Comparison of ENCODE assay signal across 9 cellular contexts in genomic region chr3:132038198-132038825, GRCh38. TPM values are rescaled to one million over a fixed set of nuclear protein-coding genes. Genes with fewer than 3 reads are reported as not detected.
DNase-seq lines count a peak whose midpoint lies in the region; ATAC-seq, FAIRE-seq and TF ChIP-seq lines count a peak whose summit lies in the region.
"Had no signal": no experiment of that assay in that cellular context is flagged by ENCODE, and none has a peak within 500 bp of the region (broad histone marks: within the 10 kb centered on the region; RNA-seq: fewer than 3 reads in every experiment).

No MANE protein-coding gene starts in this region.

- DNase-seq in GM20000 (ENCODE audit: low spot score) (peak; percentile 38), NCI-H748 (lab: John Stamatoyannopoulos, UW; ENCODE audit: unreplicated experiment) (peak; percentile 32), endothelial cell (ENCODE audit: low spot score) (no peak), transverse colon (no peak), SKM-1 treated with dmso at 0.1 percent for 144 hours (lab: John Stamatoyannopoulos, UW; ENCODE audit: unreplicated experiment) (no peak)
- DNase-seq in activated T-cell treated with anti-CD3 and anti-CD28 coated beads, Interleukin-2, amount 50 U/mL, for 48 hours: no peak

- no peak overlapping the region for H3K4me3 ChIP-seq in transverse colon

- FAIRE-seq in A204.1 (lab: Jason Lieb, UNC): peak; percentile 74

- TF ChIP-seq POLR2A in transverse colon (IDR thresholded peaks at IDR 0.05): no peak

- peaks cover 7% of the 10 kb centered on the region for H3K4me1 Mint-ChIP-seq in endothelial cell (ENCODE audit: unreplicated experiment)

- ATAC-seq in HG03460 (IDR thresholded peaks at IDR 0.05; ENCODE audit: unreplicated experiment): no peak

- intact Hi-C loops in transverse colon (cut with DNase I; ENCODE audit: low total_unique reads): no loop called here

- no peaks in the 10 kb centered on the region for H3K36me3 ChIP-seq in transverse colon

- H3K9me3 Mint-ChIP-seq in endothelial cell (ENCODE audit: unreplicated experiment): no peaks in the 10 kb centered on the region
- H3K9me3 Mint-ChIP-seq: dendritic cell treated with granulocyte-macrophage colony-stimulating factor and Interleukin-4, amounts not matched to agents 40 ng/mL and 50 ng/mL, for 4 days had no signal

- no peak overlapping the region for H3K27ac Mint-ChIP-seq in endothelial cell (ENCODE audit: unreplicated experiment)
- H3K27ac Mint-ChIP-seq: dendritic cell treated with granulocyte-macrophage colony-stimulating factor and Interleukin-4, amounts not matched to agents 40 ng/mL and 50 ng/mL, for 4 days had no signal

- no peak overlapping the region for H3K27ac ChIP-seq in transverse colon

- WGBS in transverse colon (ENCODE audit: low coverage in 1 of 2), 2 donors: 3% methylated on average over 1 of the region's 1 CpG; no CpG with 5 or more reads in 1 of the 2 donors

- in situ Hi-C loops in transverse colon (cut with MboI; ENCODE audit: low pct_ligation_motif_present in 1 of 4, low pct_unique_long_range_greater_than_20kb in 1 of 4, low sequenced_read_pairs in 3 of 4): no loop called here

- H3K27me3 ChIP-seq in transverse colon: peaks cover 62% of the 10 kb centered on the region

- TF ChIP-seq CTCF in GM20000 (IDR thresholded peaks at IDR 0.05; ENCODE audit: extremely low read depth, missing control alignments): no peak
- TF ChIP-seq CTCF in endothelial cell (IDR thresholded peaks at IDR 0.05; ENCODE audit: unreplicated experiment): peak; percentile 60
- TF ChIP-seq CTCF in transverse colon (IDR thresholded peaks at IDR 0.05): peak in 4 of 5 experiments; percentile 34 to 43 (median 38)

- no peaks in the 10 kb centered on the region for H3K36me3 Mint-ChIP-seq in endothelial cell (ENCODE audit: low read depth, unreplicated experiment)

- H3K9me3 ChIP-seq in transverse colon: no peaks in the 10 kb centered on the region

- no peak overlapping the region for H3K4me3 Mint-ChIP-seq in endothelial cell (ENCODE audit: unreplicated experiment)
- H3K4me3 Mint-ChIP-seq: dendritic cell treated with granulocyte-macrophage colony-stimulating factor and Interleukin-4, amounts not matched to agents 40 ng/mL and 50 ng/mL, for 4 days had no signal

- H3K4me1 ChIP-seq in transverse colon: peaks cover 0 to 10% (median 0%) of the 10 kb centered on the region in 4 donors

- no peak for TF ChIP-seq EP300 in transverse colon (IDR thresholded peaks at IDR 0.05; ENCODE audit: low read depth)

- H3K27me3 Mint-ChIP-seq in endothelial cell (ENCODE audit: unreplicated experiment): peaks cover 2% of the 10 kb centered on the region

RNA-seq across cellular contexts. Expression of gene CPNE4, which starts 3.5 kb away (rescaled TPM):
- total RNA-seq in endothelial cell (ENCODE audit: unreplicated experiment) (0.41 TPM), transverse colon (1 to 10 TPM in 1 of 4 donors, under 1 TPM in 1, not detected in 2; 0.16 to 1.5 TPM)

Comparison
In these comparisons a context has a peak if more than half of its experiments do, and no peak if none do; other contexts are left out.
1. DNase-seq: peak in GM20000 (single experiment) and NCI-H748 (single experiment); none in endothelial cell (single experiment), transverse colon (single experiment), activated T-cell treated with anti-CD3 and anti-CD28 coated beads, Interleukin-2, amount 50 U/mL, for 48 hours (0 of 2) and SKM-1 treated with dmso at 0.1 percent for 144 hours (single experiment).